ENCODE assay signal across 25 cellular contexts in genomic region chr6:105879146-105879545, GRCh38.
"Had no signal": no experiment of that assay in that cellular context is flagged by ENCODE, and none has a peak within 500 bp of the region (broad histone marks: within the 10 kb centered on the region; RNA-seq: fewer than 3 reads in every experiment).

No MANE protein-coding gene starts in this region.

- H3K27ac ChIP-seq: gastrocnemius medialis, lower lobe of right lung, prostate gland, right atrium auricular region, suprapubic skin, transverse colon, upper lobe of right lung had no signal

- H3K27ac Mint-ChIP-seq: endodermal cell; naive thymus-derived CD8-positive, alpha-beta T cell; nephron progenitor cell had no signal

- H3K4me2 ChIP-seq: smooth muscle cell had no signal

- H3K27me3 ChIP-seq: gastrocnemius medialis, right atrium auricular region, suprapubic skin, transverse colon, upper lobe of right lung had no signal

- FAIRE-seq: colon, keratinocyte had no signal

- H3K4me1 ChIP-seq: prostate gland, right atrium auricular region, suprapubic skin, upper lobe of right lung had no signal

- DNase-seq: effector CD8-positive, alpha-beta T cell; endodermal cell; erythroblast; gastrocnemius medialis; head of caudate nucleus; left ventricle myocardium superior; lower lobe of right lung; naive thymus-derived CD8-positive, alpha-beta T cell; nephron progenitor cell; nucleus accumbens; stimulated activated CD4-positive, alpha-beta T cell treated with anti-CD3 and anti-CD28 coated beads, Interleukin-12 subunit alpha, Interleukin-12 subunit beta, amount 100 ng/mL, for 4 hours; stimulated activated CD4-positive, alpha-beta T cell treated with anti-CD3 and anti-CD28 coated beads, Interleukin-1b, Interleukin-23, amount 100 ng/mL, for 48 hours; stimulated activated CD4-positive, alpha-beta T cell treated with anti-CD3 and anti-CD28 coated beads, Interleukin-4, amount 100 ng/mL, for 1 hour; stimulated activated CD8-positive, alpha-beta memory T cell treated with anti-CD3 and anti-CD28 coated beads, Interleukin-4, amount 100 ng/mL, for 48 hours; stimulated activated naive CD4-positive, alpha-beta T cell; stimulated activated naive CD8-positive, alpha-beta T cell treated with anti-CD3 and anti-CD28 coated beads, Interleukin-15, amount 100 ng/mL, for 72 hours; transverse colon; upper lobe of right lung had no signal

- ATAC-seq: gastrocnemius medialis; left ventricle myocardium superior; lower lobe of right lung; naive thymus-derived CD8-positive, alpha-beta T cell; sciatic nerve; upper lobe of right lung had no signal

- H3K4me3 Mint-ChIP-seq: endodermal cell, nephron progenitor cell had no signal

- H3K36me3 Mint-ChIP-seq: naive thymus-derived CD8-positive, alpha-beta T cell had no signal

- H3K36me3 ChIP-seq: gastrocnemius medialis, lower lobe of right lung, prostate gland, right atrium auricular region, suprapubic skin, transverse colon, upper lobe of right lung had no signal

- H3K4me3 ChIP-seq: gastrocnemius medialis, lower lobe of right lung, prostate gland, right atrium auricular region, smooth muscle cell, suprapubic skin, transverse colon, upper lobe of right lung had no signal

- H3K9me3 ChIP-seq: gastrocnemius medialis, lower lobe of right lung, prostate gland, right atrium auricular region, suprapubic skin, transverse colon, upper lobe of right lung had no signal

- H3K9me3 Mint-ChIP-seq: endodermal cell; naive thymus-derived CD8-positive, alpha-beta T cell; nephron progenitor cell had no signal
